In the genomic region with DNA sequence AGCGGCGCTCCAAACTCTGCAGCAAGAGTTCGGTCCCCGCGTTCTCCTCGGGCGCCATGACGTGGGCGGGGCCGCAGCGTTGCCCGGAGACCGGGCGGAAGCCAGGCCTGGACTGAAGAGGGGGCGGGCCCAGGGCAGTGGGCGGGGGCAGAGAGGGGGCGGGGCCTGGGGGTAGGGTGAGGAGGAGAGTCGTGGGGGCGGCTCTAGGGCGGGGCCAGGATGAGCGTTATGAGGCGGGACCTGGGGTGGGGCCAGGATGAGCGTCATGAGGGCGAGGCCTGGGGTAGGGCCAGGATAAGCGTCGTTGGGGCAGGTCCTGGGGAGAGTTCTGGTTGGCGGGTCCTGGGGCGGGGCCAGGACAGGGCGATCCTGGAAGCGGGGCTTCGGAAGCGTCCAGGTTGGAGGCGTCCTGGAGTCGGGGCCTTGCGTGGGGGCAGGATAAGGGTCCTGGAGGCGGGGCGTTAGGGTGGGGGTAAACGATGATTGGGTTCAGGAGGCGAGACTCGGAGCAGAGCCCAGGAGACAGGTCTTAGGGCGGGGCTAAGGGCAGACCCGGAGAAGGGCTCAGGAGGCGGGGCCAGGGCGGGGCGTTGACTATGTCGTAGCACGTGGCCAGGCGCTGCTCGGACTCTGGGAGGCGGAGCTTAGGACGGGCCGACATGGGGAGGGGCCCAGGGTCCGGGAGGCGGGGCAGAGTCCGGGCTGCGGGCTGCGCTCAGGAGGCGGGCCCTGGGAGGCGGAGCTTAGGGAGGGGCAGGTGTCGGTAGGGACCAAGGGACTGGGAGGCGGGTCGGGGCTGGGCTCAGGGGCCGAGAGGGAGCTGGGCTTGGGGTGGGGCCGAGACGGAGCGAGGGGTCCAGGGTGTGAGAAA, we compare ENCODE assay signal across 8 cellular contexts.
DNase-seq lines count a peak whose midpoint lies in the region; ATAC-seq and TF ChIP-seq lines count a peak whose summit lies in the region.
"Not testable (repeated sequence)": the region's sequence is repeated elsewhere in the genome, so short reads cannot be mapped to it uniquely, and the experiment has no call there.

No MANE protein-coding gene starts in this region.

- not testable (repeated sequence) for H3K4me3 ChIP-seq in KMS-11 (IDR thresholded peaks at IDR 0.05; ENCODE audit: insufficient read depth, low read depth, low read length)
- H3K4me3 ChIP-seq in PC-9 (peak overlapping the region; percentile 70), epithelial cell of proximal tubule (ENCODE audit: low read depth, low read length) (peak overlapping the region; percentile 78), mucosa of descending colon (peak overlapping the region; percentile 46)

- intact Hi-C loops in PC-9 (cut with micrococcal nuclease; ENCODE audit: unreplicated experiment); mucosa of descending colon (cut with DNase I, micrococcal nuclease): not testable (repeated sequence)

- CTCF ChIA-PET in PC-9 (lab: Charles Lee) = not testable (repeated sequence)

- peak overlapping the region; percentile 76 for H3K9ac ChIP-seq in KMS-11

- BruUV-seq in PC-9 (replicated peaks; lab: Mats Ljungman, UMichigan) = not testable (repeated sequence)

- not testable (repeated sequence) for H4K20me1 ChIP-seq in KMS-11 (ENCODE audit: insufficient read depth); PC-9 (ENCODE audit: insufficient read depth)

- H3K9me3 Mint-ChIP-seq in activated T-cell treated with anti-CD3 and anti-CD28 coated beads, Interleukin-2, amount 50 U/mL, for 24 hours = not testable (repeated sequence)

- H3K36me3 Mint-ChIP-seq in activated T-cell treated with anti-CD3 and anti-CD28 coated beads, Interleukin-2, amount 50 U/mL, for 24 hours (ENCODE audit: low read depth) = not testable (repeated sequence)

- H2AFZ ChIP-seq in KMS-11 (ENCODE audit: low read depth) = peak overlapping the region; percentile 58
- 0 out of 2 replicates have a peak overlapping the region, but pooled peaks have one; percentile 71 for H2AFZ ChIP-seq in PC-9

- not testable (repeated sequence) for H3K9me3 ChIP-seq in PC-9 (ENCODE audit: insufficient read depth, low read depth); mucosa of descending colon

- peaks cover 16% of the 10 kb centered on the region; the same call in 1 of the 2 replicates for H3F3A ChIP-seq in PC-9 (ENCODE audit: insufficient read depth, low read depth)

- peak; percentile 93 for ATAC-seq in GM21576 (IDR thresholded peaks at IDR 0.05; ENCODE audit: unreplicated experiment)
- ATAC-seq in mucosa of descending colon = peak; percentile 100

- not testable (repeated sequence) for H3K9me2 ChIP-seq in PC-9 (ENCODE audit: insufficient read depth)

- not testable (repeated sequence) for H3K27me3 ChIP-seq in KMS-11 (ENCODE audit: insufficient read depth, low read depth); PC-9 (ENCODE audit: insufficient read depth, low read depth)

- H3K4me1 ChIP-seq in KMS-11 (ENCODE audit: low read depth, poor library complexity, severe bottlenecking) (peaks cover 22% of the 10 kb centered on the region), PC-9 (replicated peaks; ENCODE audit: insufficient read depth) (peaks cover 34% of the 10 kb centered on the region)
- not testable (repeated sequence) for H3K4me1 ChIP-seq in mucosa of descending colon (ENCODE audit: low read depth)

- H3K27ac ChIP-seq in KMS-11 = peak overlapping the region; percentile 43
- H3K27ac ChIP-seq in PC-9 = peak overlapping the region; percentile 76

- H3K4me2 ChIP-seq in KMS-11 = peak overlapping the region; percentile 59
- H3K4me2 ChIP-seq in PC-9 = peak overlapping the region; percentile 90

- in situ Hi-C loops in Caki2 (cut with HindIII; ENCODE audit: low pct_unique_long_range_greater_than_20kb, low sequenced_read_pairs) = not testable (repeated sequence)

- TF ChIP-seq CTCF in KMS-11 (conservative IDR thresholded peaks at IDR 0.05; ENCODE audit: low read depth, low read length); PC-9 (conservative IDR thresholded peaks at IDR 0.05); epithelial cell of proximal tubule (conservative IDR thresholded peaks at IDR 0.05; ENCODE audit: low read depth, low read length); mucosa of descending colon (IDR thresholded peaks at IDR 0.05): not testable (repeated sequence)

- H3K4me1 Mint-ChIP-seq in activated T-cell treated with anti-CD3 and anti-CD28 coated beads, Interleukin-2, amount 50 U/mL, for 24 hours (ENCODE audit: low read depth) = peaks cover 30% of the 10 kb centered on the region

- peak overlapping the region; percentile 99 for H3K27ac Mint-ChIP-seq in activated T-cell treated with anti-CD3 and anti-CD28 coated beads, Interleukin-2, amount 50 U/mL, for 24 hours

- H3K79me2 ChIP-seq in KMS-11 (ENCODE audit: insufficient read depth, low read depth); PC-9 (ENCODE audit: low read depth): not testable (repeated sequence)

- H3K36me3 ChIP-seq in KMS-11 (ENCODE audit: insufficient read depth); PC-9 (ENCODE audit: low read depth); mucosa of descending colon (ENCODE audit: low read depth): not testable (repeated sequence)

- H3K4me3 Mint-ChIP-seq in activated T-cell treated with anti-CD3 and anti-CD28 coated beads, Interleukin-2, amount 50 U/mL, for 24 hours = peak overlapping the region; percentile 88

- not testable (repeated sequence) for H3K27me3 Mint-ChIP-seq in activated T-cell treated with anti-CD3 and anti-CD28 coated beads, Interleukin-2, amount 50 U/mL, for 24 hours

- POLR2A ChIA-PET in PC-9 (lab: Charles Lee; ENCODE audit: unreplicated experiment) = interaction anchor here (0.5 to 0.7 kb wide), 7 partner anchors 77 to 1638 kb away, joined by 4 to 6 read pairs (median 4); partner anchors contain the start of gene AIP

- DNase-seq in Caki2 (ENCODE audit: low read depth) = peak; percentile 94
- peak; percentile 91 to 100 for DNase-seq in PC-9
- peak; percentile 98 for DNase-seq in activated T-cell treated with anti-CD3 and anti-CD28 coated beads, Interleukin-2, amount 50 U/mL, for 24 hours
- DNase-seq in epithelial cell of proximal tubule (ENCODE audit: low read depth) = peak; percentile 64
- peak; percentile 100 for DNase-seq in mucosa of descending colon
- DNase-seq in stimulated activated CD8-positive, alpha-beta memory T cell treated with anti-CD3 and anti-CD28 coated beads, Interleukin-2, amount 100 ng/mL, for 1 hour (ENCODE audit: low read depth in 2 of 2) = peak; percentile 91 to 97
